Comparison of ENCODE assay signal across 1 cellular context in the genomic region with DNA sequence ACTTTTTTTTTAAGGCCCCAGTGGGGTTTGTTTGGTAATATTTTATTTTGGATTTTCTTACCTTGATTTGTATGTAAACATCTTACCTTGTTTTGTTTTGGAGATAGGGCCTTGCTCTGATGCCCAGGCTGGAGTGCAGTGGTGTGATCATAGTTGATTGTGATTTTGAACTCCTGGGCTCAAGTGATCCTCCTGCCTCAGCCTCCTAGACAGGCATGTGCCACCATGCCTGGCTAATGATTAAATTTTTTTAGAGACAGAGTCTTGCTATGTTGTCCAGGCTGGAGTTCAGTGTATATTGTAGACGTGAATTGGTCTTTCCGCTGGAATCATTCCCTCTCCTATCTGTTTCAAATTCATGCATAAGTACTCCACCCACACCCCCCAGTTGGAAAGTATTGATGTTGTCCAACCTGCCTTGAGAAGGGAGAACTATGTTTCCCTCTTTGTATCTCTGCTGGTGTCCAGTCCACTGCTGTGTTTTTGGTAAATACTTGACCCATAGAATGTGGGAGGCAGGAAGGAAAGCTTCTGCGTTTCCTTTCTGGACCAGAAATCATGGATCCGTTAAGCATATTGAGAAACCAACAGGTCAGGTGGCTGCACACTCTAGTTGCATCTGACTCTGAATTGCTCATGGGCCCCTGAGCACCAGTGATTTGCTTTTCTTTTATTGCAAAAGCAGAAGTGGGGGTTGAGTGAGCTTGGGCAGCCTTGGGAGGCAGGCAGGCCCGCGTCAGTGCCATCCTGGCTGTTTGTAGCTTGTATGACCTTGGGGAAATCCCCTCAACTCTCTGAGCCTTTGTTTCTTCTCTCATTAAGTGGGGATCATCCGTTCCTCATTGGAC.
TF ChIP-seq lines count a peak whose summit lies in the region.

No MANE protein-coding gene starts in this region.

TF ChIP-seq in IMR-90, 13 proteins besides CTCF, POLR2A, EP300 and RAD21:
- TF ChIP-seq MXI1 (IDR thresholded peaks at IDR 0.05; ENCODE audit: borderline replicate concordance, low read depth, low read length), result no peak
- no peak for TF ChIP-seq MAZ (IDR thresholded peaks at IDR 0.05; ENCODE audit: borderline replicate concordance, low read depth, low read length)
- no peak for TF ChIP-seq CEBPB (IDR thresholded peaks at IDR 0.05; ENCODE audit: low read depth, low read length)
- TF ChIP-seq RFX5 (IDR thresholded peaks at IDR 0.05; ENCODE audit: low read depth, low read length), result no peak
- TF ChIP-seq NFE2L2 (IDR thresholded peaks at IDR 0.05; ENCODE audit: low read depth, low read length), result no peak
- no peak for TF ChIP-seq CHD1 (IDR thresholded peaks at IDR 0.05; ENCODE audit: low read depth, low read length)
- no peak for TF ChIP-seq BHLHE40 (IDR thresholded peaks at IDR 0.05; ENCODE audit: low read depth, low read length)
- TF ChIP-seq MAFK (IDR thresholded peaks at IDR 0.05; ENCODE audit: low read depth, low read length), result no peak
- TF ChIP-seq RCOR1 (IDR thresholded peaks at IDR 0.05; ENCODE audit: insufficient replicate concordance, low read length), result no peak
- TF ChIP-seq, protein P1, sequence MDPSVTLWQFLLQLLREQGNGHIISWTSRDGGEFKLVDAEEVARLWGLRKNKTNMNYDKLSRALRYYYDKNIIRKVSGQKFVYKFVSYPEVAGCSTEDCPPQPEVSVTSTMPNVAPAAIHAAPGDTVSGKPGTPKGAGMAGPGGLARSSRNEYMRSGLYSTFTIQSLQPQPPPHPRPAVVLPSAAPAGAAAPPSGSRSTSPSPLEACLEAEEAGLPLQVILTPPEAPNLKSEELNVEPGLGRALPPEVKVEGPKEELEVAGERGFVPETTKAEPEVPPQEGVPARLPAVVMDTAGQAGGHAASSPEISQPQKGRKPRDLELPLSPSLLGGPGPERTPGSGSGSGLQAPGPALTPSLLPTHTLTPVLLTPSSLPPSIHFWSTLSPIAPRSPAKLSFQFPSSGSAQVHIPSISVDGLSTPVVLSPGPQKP (IDR thresholded peaks at IDR 0.05; ENCODE audit: borderline replicate concordance, low read depth, low read length), result no peak
- TF ChIP-seq FOS (IDR thresholded peaks at IDR 0.05; ENCODE audit: low read depth, low read length), result no peak
